In the genomic region with DNA sequence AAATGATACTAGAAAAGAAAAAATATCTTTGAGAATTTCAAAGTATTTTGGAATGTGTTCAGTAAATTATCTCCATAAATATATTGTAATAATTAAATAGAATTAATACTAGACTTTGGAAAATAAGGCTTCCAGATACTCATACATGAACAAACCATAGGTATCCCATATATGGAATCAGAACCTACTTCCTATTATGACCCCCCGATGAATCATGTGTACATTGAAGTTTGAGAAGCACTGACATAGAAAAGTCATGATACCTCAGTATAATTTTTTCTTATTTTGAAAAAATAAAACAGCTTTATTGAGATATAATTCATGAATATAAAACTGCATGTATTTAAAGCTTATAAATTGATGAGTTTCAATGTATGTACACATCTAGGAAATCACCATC, we compare ENCODE assay signal across 23 cellular contexts. TPM values are rescaled to one million over a fixed set of nuclear protein-coding genes. Genes with fewer than 3 reads are reported as not detected.
DNase-seq lines count a peak whose midpoint lies in the region; ATAC-seq and TF ChIP-seq lines count a peak whose summit lies in the region.
"Had no signal": no experiment of that assay in that cellular context is flagged by ENCODE, and none has a peak within 500 bp of the region (broad histone marks: within the 10 kb centered on the region; RNA-seq: fewer than 3 reads in every experiment).

No MANE protein-coding gene starts in this region.

- no peak for TF ChIP-seq CTCF in RWPE2 (IDR thresholded peaks at IDR 0.05; ENCODE audit: poor library complexity, severe bottlenecking)
- TF ChIP-seq CTCF in fibroblast of mammary gland (conservative IDR thresholded peaks at IDR 0.05; ENCODE audit: control insufficient read depth, insufficient read depth, low read depth, low read length) = no peak
- no peak for TF ChIP-seq CTCF in upper lobe of left lung (IDR thresholded peaks at IDR 0.05)
- TF ChIP-seq CTCF in transverse colon (IDR thresholded peaks at IDR 0.05) = no peak

- no peaks in the 10 kb centered on the region for H3K27me3 ChIP-seq in RWPE2 (ENCODE audit: insufficient read depth, poor library complexity, severe bottlenecking)
- H3K27me3 ChIP-seq in upper lobe of left lung = no peaks in the 10 kb centered on the region
- H3K27me3 ChIP-seq in transverse colon = no peaks in the 10 kb centered on the region
- H3K27me3 ChIP-seq: BE2C; BLaER1 treated with 17β-estradiol and CSF1 and Interleukin-3, amounts not matched to agents 10 nM and 100 nM had no signal

- in situ Hi-C loops in transverse colon (cut with MboI; ENCODE audit: low pct_ligation_motif_present in 1 of 4, low pct_unique_long_range_greater_than_20kb in 1 of 4, low sequenced_read_pairs in 3 of 4) = loop anchor here in 3 of 4 donors (10.0 to 25.0 kb wide), 3 partner anchors 162 to 282 kb away; no protein-coding TSS in a partner anchor

- WGBS in upper lobe of left lung, 2 donors = 76 to 84% methylated on average over 1 of the region's 1 CpG
- WGBS in transverse colon (ENCODE audit: low coverage in 1 of 2), 2 donors = 82 to 88% methylated on average over 1 of the region's 1 CpG

- H3K27ac ChIP-seq in RWPE2 (ENCODE audit: poor library complexity, severe bottlenecking) = no peak overlapping the region
- no peak overlapping the region for H3K27ac ChIP-seq in upper lobe of left lung
- H3K27ac ChIP-seq in transverse colon = no peak overlapping the region
- H3K27ac ChIP-seq: A549; BLaER1 treated with 17β-estradiol and CSF1 and Interleukin-3, amounts not matched to agents 10 nM and 100 nM had no signal

- peak; percentile 46; the same call in 1 of the 3 replicates for ATAC-seq in RWPE2 (ENCODE audit: low read depth)
- ATAC-seq in upper lobe of left lung (ENCODE audit: low FRiP score in 2 of 2) = no peak
- ATAC-seq: A549 had no signal

- TF ChIP-seq EP300 in upper lobe of left lung (IDR thresholded peaks at IDR 0.05) = no peak
- no peak for TF ChIP-seq EP300 in transverse colon (IDR thresholded peaks at IDR 0.05; ENCODE audit: low read depth)

- H3K36me3 ChIP-seq in RWPE2 (ENCODE audit: low read depth) (no peaks in the 10 kb centered on the region), upper lobe of left lung (no peaks in the 10 kb centered on the region), transverse colon (no peaks in the 10 kb centered on the region)
- H3K36me3 ChIP-seq: BE2C; BLaER1 treated with 17β-estradiol and CSF1 and Interleukin-3, amounts not matched to agents 10 nM and 100 nM; HAP-1 had no signal

- DNase-seq in ELR (ENCODE audit: low read depth) (peak; percentile 30), HT1080 (ENCODE audit: low read depth) (peak; percentile 15), RWPE2 (ENCODE audit: low spot score) (no peak), fibroblast of mammary gland (ENCODE audit: low read depth) (peak; percentile 3), upper lobe of left lung (no peak), transverse colon (no peak), middle frontal gyrus (ENCODE audit: extremely low spot score, low spot score) (no peak), foreskin melanocyte (no peak)
- DNase-seq: 8988T; ACHN; AML-193; BE2C; CD4-positive, alpha-beta T cell; CD8-positive, alpha-beta memory T cell; DMS 273 treated with DMSO at 0.1 percent for 48 hours; DMS79; EL; GF-D8; GOT3; HFFc6 had no signal

- H3K4me1 ChIP-seq in RWPE2 (ENCODE audit: insufficient read depth, poor library complexity, severe bottlenecking) = no peaks in the 10 kb centered on the region
- peaks cover 0 to under 1% (median 0%) of the 10 kb centered on the region in 4 donors for H3K4me1 ChIP-seq in upper lobe of left lung
- no peaks in the 10 kb centered on the region for H3K4me1 ChIP-seq in transverse colon
- H3K4me1 ChIP-seq: A549; BE2C; BLaER1 treated with 17β-estradiol and CSF1 and Interleukin-3, amounts not matched to agents 10 nM and 100 nM; HAP-1 had no signal

- intact Hi-C loops in transverse colon (cut with DNase I; ENCODE audit: low total_unique reads) = no loop called here

- H3K4me3 ChIP-seq in RWPE2 (ENCODE audit: severe bottlenecking) (no peak overlapping the region), fibroblast of mammary gland (ENCODE audit: control insufficient read depth, low read depth, low read length) (no peak overlapping the region), upper lobe of left lung (no peak overlapping the region), transverse colon (no peak overlapping the region)
- H3K4me3 ChIP-seq: A549; BLaER1 treated with 17β-estradiol and CSF1 and Interleukin-3, amounts not matched to agents 10 nM and 100 nM; HAP-1 had no signal

- H3K9me3 ChIP-seq in RWPE2 (ENCODE audit: severe bottlenecking) = no peaks in the 10 kb centered on the region
- H3K9me3 ChIP-seq in upper lobe of left lung = no peaks in the 10 kb centered on the region
- no peaks in the 10 kb centered on the region for H3K9me3 ChIP-seq in transverse colon
- H3K9me3 ChIP-seq: A549, BE2C, HAP-1 had no signal

- TF ChIP-seq POLR2A in upper lobe of left lung (IDR thresholded peaks at IDR 0.05) (no peak), transverse colon (IDR thresholded peaks at IDR 0.05) (no peak)

RNA-seq across cellular contexts. Expression of a gene that starts 27.2 kb away (rescaled TPM):
- total RNA-seq in HT1080 (2014; rRNA removed; shearing (Covaris generic)) = 29.5 and 33.1 TPM in 2 replicates
- 23.7 and 29.2 TPM in 2 replicates for polyA plus RNA-seq in HT1080 (2015; cell fraction: cytosol; rRNA removed)
- polyA plus RNA-seq in HT1080 (2015; cell fraction: nucleus; rRNA removed) = 56.0 and 67.5 TPM in 2 replicates
- total RNA-seq in upper lobe of left lung (10 to 100 TPM; 27.4 to 93.5 (median 58.3) TPM), transverse colon (10 to 100 TPM; 12.3 to 44.1 (median 29.8) TPM)

Comparison
In these comparisons a context has a peak if more than half of its experiments do, and no peak if none do; other contexts are left out.
1. DNase-seq: peak in ELR (single experiment), HT1080 (single experiment) and fibroblast of mammary gland (single experiment); none in RWPE2 (single experiment), upper lobe of left lung (0 of 2), transverse colon (single experiment), middle frontal gyrus (single experiment) and foreskin melanocyte (single experiment).